ENCODE assay signal across 14 cellular contexts in genomic region chr10:124545346-124545745, GRCh38.
DNase-seq lines count a peak whose midpoint lies in the region; ATAC-seq and TF ChIP-seq lines count a peak whose summit lies in the region.
"Had no signal": no experiment of that assay in that cellular context is flagged by ENCODE, and none has a peak within 500 bp of the region (broad histone marks: within the 10 kb centered on the region; RNA-seq: fewer than 3 reads in every experiment).

No MANE protein-coding gene starts in this region.

- no peaks in the 10 kb centered on the region for H3K9me2 ChIP-seq in OCI-LY1 (ENCODE audit: low read depth, low read length)

- no peak overlapping the region for H3K4me3 Mint-ChIP-seq in activated CD8-positive, alpha-beta T cell treated with anti-CD3 and anti-CD28 coated beads for 36 hours
- no peak overlapping the region for H3K4me3 Mint-ChIP-seq in activated CD8-positive, alpha-beta T cell treated with anti-CD3 and anti-CD28 coated beads, Interleukin-2, amount 10 ng/mL, durations not matched to agents 7 days and 5 days
- peak overlapping the region in 6 of 10 donors; percentile 18 to 55 (median 39) for H3K4me3 Mint-ChIP-seq in naive thymus-derived CD4-positive, alpha-beta T cell

- peak overlapping the region; percentile 57 for H3K4me3 ChIP-seq in OCI-LY1 (ENCODE audit: low read depth, low read length, poor library complexity, severe bottlenecking)
- no peak overlapping the region for H3K4me3 ChIP-seq in naive thymus-derived CD4-positive, alpha-beta T cell (ENCODE audit: low read length)
- H3K4me3 ChIP-seq: coronary artery had no signal

- no peaks in the 10 kb centered on the region for H3K36me3 Mint-ChIP-seq in activated CD8-positive, alpha-beta T cell treated with anti-CD3 and anti-CD28 coated beads for 36 hours (ENCODE audit: low read depth)
- no peaks in the 10 kb centered on the region for H3K36me3 Mint-ChIP-seq in activated CD8-positive, alpha-beta T cell treated with anti-CD3 and anti-CD28 coated beads, Interleukin-2, amount 10 ng/mL, durations not matched to agents 7 days and 5 days (ENCODE audit: low read depth)
- H3K36me3 Mint-ChIP-seq in naive thymus-derived CD4-positive, alpha-beta T cell: no peaks in the 10 kb centered on the region

- no peaks in the 10 kb centered on the region for H3K9me3 ChIP-seq in OCI-LY1 (ENCODE audit: low read length)
- H3K9me3 ChIP-seq in naive thymus-derived CD4-positive, alpha-beta T cell (ENCODE audit: control insufficient read depth in 2 of 3, low read length in 3 of 3): no peaks in the 10 kb centered on the region

- H4K20me1 ChIP-seq in OCI-LY1 (ENCODE audit: insufficient read depth, low read length): no peaks in the 10 kb centered on the region

- no peak overlapping the region for H3K27ac Mint-ChIP-seq in activated CD8-positive, alpha-beta T cell treated with anti-CD3 and anti-CD28 coated beads for 36 hours
- no peak overlapping the region for H3K27ac Mint-ChIP-seq in activated CD8-positive, alpha-beta T cell treated with anti-CD3 and anti-CD28 coated beads, Interleukin-2, amount 10 ng/mL, durations not matched to agents 7 days and 5 days
- peak overlapping the region in 4 of 9 donors; percentile 2 to 46 (median 37) for H3K27ac Mint-ChIP-seq in naive thymus-derived CD4-positive, alpha-beta T cell

- intact Hi-C loops in activated CD8-positive, alpha-beta T cell treated with anti-CD3 and anti-CD28 coated beads for 36 hours (cut with micrococcal nuclease): no loop called here
- intact Hi-C loops in naive thymus-derived CD4-positive, alpha-beta T cell (cut with micrococcal nuclease): no loop called here

- POLR2A ChIA-PET in activated CD8-positive, alpha-beta T cell treated with anti-CD3 and anti-CD28 coated beads for 36 hours (lab: Charles Lee): interaction anchor here (0.6 kb wide), 1 partner anchor 408 kb away, joined by 3 read pairs; no protein-coding TSS in a partner anchor
- POLR2A ChIA-PET in activated CD8-positive, alpha-beta T cell treated with anti-CD3 and anti-CD28 coated beads, Interleukin-2, amount 10 ng/mL, durations not matched to agents 7 days and 5 days (lab: Charles Lee): no interaction called here
- POLR2A ChIA-PET in naive thymus-derived CD4-positive, alpha-beta T cell (lab: Charles Lee): interaction anchor here (1.7 kb wide), 1 partner anchor 196 kb away, joined by 3 read pairs; no protein-coding TSS in a partner anchor

- no peaks in the 10 kb centered on the region for H3F3A ChIP-seq in OCI-LY1 (ENCODE audit: insufficient read depth, low read length)

- H3K4me2 ChIP-seq in OCI-LY1 (ENCODE audit: low read length): peak overlapping the region; percentile 67

- peak overlapping the region; percentile 71; the same call in 1 of the 2 replicates for H3K9ac ChIP-seq in OCI-LY1 (ENCODE audit: low read length)

- peaks cover 16% of the 10 kb centered on the region for H3K4me1 Mint-ChIP-seq in activated CD8-positive, alpha-beta T cell treated with anti-CD3 and anti-CD28 coated beads for 36 hours (ENCODE audit: low read depth)
- H3K4me1 Mint-ChIP-seq in activated CD8-positive, alpha-beta T cell treated with anti-CD3 and anti-CD28 coated beads, Interleukin-2, amount 10 ng/mL, durations not matched to agents 7 days and 5 days (ENCODE audit: low read depth): peaks cover 11% of the 10 kb centered on the region
- peaks cover 0 to 29% (median 22%) of the 10 kb centered on the region in 7 donors for H3K4me1 Mint-ChIP-seq in naive thymus-derived CD4-positive, alpha-beta T cell

- no peaks in the 10 kb centered on the region for H3K36me3 ChIP-seq in OCI-LY1 (ENCODE audit: insufficient read depth, low read length)
- no peaks in the 10 kb centered on the region for H3K36me3 ChIP-seq in naive thymus-derived CD4-positive, alpha-beta T cell (ENCODE audit: control insufficient read depth in 2 of 3, insufficient read depth in 3 of 3, low read length in 3 of 3)

- peak overlapping the region; percentile 89 for H3K27ac ChIP-seq in OCI-LY1 (ENCODE audit: low read depth, low read length, poor library complexity, severe bottlenecking)
- no peak overlapping the region for H3K27ac ChIP-seq in naive thymus-derived CD4-positive, alpha-beta T cell (ENCODE audit: low read depth, low read length)
- H3K27ac ChIP-seq: coronary artery had no signal

- DNase-seq in activated CD8-positive, alpha-beta T cell treated with anti-CD3 and anti-CD28 coated beads for 36 hours: peak; percentile 35
- no peak for DNase-seq in activated CD8-positive, alpha-beta T cell treated with anti-CD3 and anti-CD28 coated beads, Interleukin-2, amount 10 ng/mL, durations not matched to agents 7 days and 5 days
- peak; percentile 33 for DNase-seq in HT-29 (ENCODE audit: low spot score)
- peak in 1 of 9 donors; percentile 10 for DNase-seq in naive thymus-derived CD4-positive, alpha-beta T cell
- no peak for DNase-seq in AG08396 (ENCODE audit: low spot score)
- DNase-seq in activated effector memory CD4-positive, alpha-beta T cell treated with Interleukin-2 at 50 U/mL for 16 hours: no peak
- DNase-seq: DMS53, hippocampal formation, retina, trophoblast cell had no signal

- no peak overlapping the region for H2AFZ ChIP-seq in OCI-LY1 (ENCODE audit: low read length)

- H3K9me3 Mint-ChIP-seq in activated CD8-positive, alpha-beta T cell treated with anti-CD3 and anti-CD28 coated beads for 36 hours: no peaks in the 10 kb centered on the region
- no peaks in the 10 kb centered on the region for H3K9me3 Mint-ChIP-seq in activated CD8-positive, alpha-beta T cell treated with anti-CD3 and anti-CD28 coated beads, Interleukin-2, amount 10 ng/mL, durations not matched to agents 7 days and 5 days (ENCODE audit: insufficient read depth)
- H3K9me3 Mint-ChIP-seq in naive thymus-derived CD4-positive, alpha-beta T cell: no peaks in the 10 kb centered on the region

- H3K79me2 ChIP-seq in OCI-LY1 (ENCODE audit: insufficient read depth, low read length): no peaks in the 10 kb centered on the region

- TF ChIP-seq CTCF in activated CD8-positive, alpha-beta T cell treated with anti-CD3 and anti-CD28 coated beads for 36 hours (IDR thresholded peaks at IDR 0.05): no peak
- TF ChIP-seq CTCF in OCI-LY1 (IDR thresholded peaks at IDR 0.05; ENCODE audit: low read length): no peak

- peaks cover 98% of the 10 kb centered on the region for H3K4me1 ChIP-seq in OCI-LY1 (ENCODE audit: insufficient read depth, low read length, severe bottlenecking)
- peaks cover 0 to 17% of the 10 kb centered on the region in 2 donors for H3K4me1 ChIP-seq in naive thymus-derived CD4-positive, alpha-beta T cell (ENCODE audit: control insufficient read depth in 2 of 2, insufficient read depth in 2 of 2, low read length in 2 of 2)

- H3K27me3 ChIP-seq in OCI-LY1 (ENCODE audit: insufficient read depth, low read length): no peaks in the 10 kb centered on the region
- no peaks in the 10 kb centered on the region for H3K27me3 ChIP-seq in naive thymus-derived CD4-positive, alpha-beta T cell (ENCODE audit: control insufficient read depth in 2 of 2, insufficient read depth in 2 of 2, low read length in 2 of 2)

- ATAC-seq in activated CD8-positive, alpha-beta T cell treated with anti-CD3 and anti-CD28 coated beads for 36 hours: peak; percentile 43
- no peak for ATAC-seq in activated CD8-positive, alpha-beta T cell treated with anti-CD3 and anti-CD28 coated beads, Interleukin-2, amount 10 ng/mL, durations not matched to agents 7 days and 5 days
- no peak for ATAC-seq in naive thymus-derived CD4-positive, alpha-beta T cell
- no peak for ATAC-seq in HG03045 (IDR thresholded peaks at IDR 0.05; ENCODE audit: unreplicated experiment)
- ATAC-seq: SK-N-SH treated with all-trans-retinoic acid at 6 μM for 48 hours had no signal

- no peaks in the 10 kb centered on the region for H3K27me3 Mint-ChIP-seq in activated CD8-positive, alpha-beta T cell treated with anti-CD3 and anti-CD28 coated beads for 36 hours
- H3K27me3 Mint-ChIP-seq in activated CD8-positive, alpha-beta T cell treated with anti-CD3 and anti-CD28 coated beads, Interleukin-2, amount 10 ng/mL, durations not matched to agents 7 days and 5 days (ENCODE audit: low read depth): peaks cover 2% of the 10 kb centered on the region
- peaks cover 0 to 5% (median 0%) of the 10 kb centered on the region in 5 donors for H3K27me3 Mint-ChIP-seq in naive thymus-derived CD4-positive, alpha-beta T cell

- CTCF ChIA-PET in activated CD8-positive, alpha-beta T cell treated with anti-CD3 and anti-CD28 coated beads for 36 hours (lab: Charles Lee): interaction anchor here (0.7 to 3.7 kb wide), 7 partner anchors 10 to 503 kb away, joined by 3 to 20 read pairs (median 3); partner anchors contain the start of gene FAM53B
- CTCF ChIA-PET in activated CD8-positive, alpha-beta T cell treated with anti-CD3 and anti-CD28 coated beads, Interleukin-2, amount 10 ng/mL, durations not matched to agents 7 days and 5 days (lab: Charles Lee): interaction anchor here (1.2 to 1.3 kb wide), 3 partner anchors 11 to 201 kb away, joined by 4 to 5 read pairs (median 5); no protein-coding TSS in a partner anchor
- CTCF ChIA-PET in naive thymus-derived CD4-positive, alpha-beta T cell (lab: Charles Lee): interaction anchor here (0.9 to 1.6 kb wide), 4 partner anchors 8 to 197 kb away, joined by 3 to 10 read pairs (median 3); no protein-coding TSS in a partner anchor

Comparison
In these comparisons a context has a peak if more than half of its experiments do, and no peak if none do; other contexts are left out.
1. DNase-seq: peak in activated CD8-positive, alpha-beta T cell treated with anti-CD3 and anti-CD28 coated beads for 36 hours (single experiment) and HT-29 (single experiment); none in activated CD8-positive, alpha-beta T cell treated with anti-CD3 and anti-CD28 coated beads, Interleukin-2, amount 10 ng/mL, durations not matched to agents 7 days and 5 days (single experiment), AG08396 (single experiment) and activated effector memory CD4-positive, alpha-beta T cell treated with Interleukin-2 at 50 U/mL for 16 hours (single experiment).
2. H3K4me3 Mint-ChIP-seq: peak in naive thymus-derived CD4-positive, alpha-beta T cell (6 of 10); none in activated CD8-positive, alpha-beta T cell treated with anti-CD3 and anti-CD28 coated beads for 36 hours (single experiment) and activated CD8-positive, alpha-beta T cell treated with anti-CD3 and anti-CD28 coated beads, Interleukin-2, amount 10 ng/mL, durations not matched to agents 7 days and 5 days (single experiment).